In the genomic region with DNA sequence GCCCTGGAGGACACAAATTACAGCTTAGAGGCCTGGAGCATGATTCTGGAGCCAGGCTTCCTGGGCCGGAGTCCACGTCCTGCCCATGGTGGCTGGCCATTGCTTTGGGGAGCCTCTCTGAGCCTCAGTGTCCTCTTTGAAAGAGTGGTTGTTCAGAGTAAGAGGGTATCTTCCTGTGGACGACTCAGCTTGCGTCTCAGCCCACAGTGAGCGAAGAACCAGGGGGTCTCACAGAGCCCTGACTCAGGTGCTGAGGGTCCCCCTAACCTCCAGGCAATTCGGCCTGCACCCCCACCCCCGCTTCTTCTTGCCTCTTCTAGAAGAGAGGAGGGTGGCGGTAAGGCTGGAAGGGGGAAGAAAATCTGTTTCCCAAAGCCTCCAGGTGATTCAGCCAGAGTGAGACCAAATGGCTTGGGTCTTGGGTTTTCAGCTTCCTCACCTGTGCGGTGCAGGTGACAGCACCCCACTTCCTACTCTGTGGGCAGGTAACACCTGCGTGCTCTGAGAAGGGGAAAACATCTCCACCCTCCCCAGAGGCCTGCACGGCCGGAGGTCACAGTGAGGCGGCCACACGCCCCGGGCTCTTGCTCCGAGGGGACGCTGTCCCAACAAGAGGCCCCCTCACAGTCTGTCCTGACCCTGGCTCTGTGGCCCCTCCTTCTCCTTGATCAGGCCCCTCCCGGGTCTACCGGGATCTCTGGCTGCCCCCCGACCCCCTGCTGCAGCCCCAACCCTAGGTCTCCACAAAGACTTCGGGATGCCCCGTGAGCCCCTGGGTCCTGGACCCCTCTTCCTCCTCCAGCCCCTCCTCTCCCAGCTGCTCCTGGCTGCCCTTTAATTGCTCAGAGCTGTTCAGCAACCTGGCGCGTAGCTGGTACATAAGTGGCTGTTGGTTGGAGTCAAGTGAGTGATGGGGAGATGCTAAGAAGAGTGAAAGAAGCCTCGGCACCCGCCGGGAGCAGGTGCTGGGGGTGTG, we compare ENCODE assay signal across 9 cellular contexts.
A peak's percentile ranks its signal among the peaks of the same experiment; 100 is the strongest.
DNase-seq lines count a peak whose midpoint lies in the region; ATAC-seq and TF ChIP-seq lines count a peak whose summit lies in the region.
"Had no signal": no experiment of that assay in that cellular context is flagged by ENCODE, and none has a peak within 500 bp of the region (broad histone marks: within the 10 kb centered on the region; RNA-seq: fewer than 3 reads in every experiment).

No MANE protein-coding gene starts in this region.

- peak overlapping the region; percentile 77 to 97 (median 90) for H3K4me3 Mint-ChIP-seq in naive B cell

- 77 to 86% methylated on average over 25 to 27 of the region's 27 CpGs for WGBS in body of pancreas, 2 donors

- no peaks in the 10 kb centered on the region for H3K9me3 ChIP-seq in body of pancreas

- H3K9me3 Mint-ChIP-seq in naive B cell = no peaks in the 10 kb centered on the region

- H3K36me3 Mint-ChIP-seq in naive B cell = no peaks in the 10 kb centered on the region

- H3K4me1 ChIP-seq in body of pancreas = no peaks in the 10 kb centered on the region

- H3K27me3 Mint-ChIP-seq in naive B cell = peaks cover 5 to 13% (median 7%) of the 10 kb centered on the region in 3 donors

- ATAC-seq in body of pancreas = no peak
- no peak for ATAC-seq in naive B cell (ENCODE audit: low read depth in 2 of 2)
- no peak for ATAC-seq in HG02938 (IDR thresholded peaks at IDR 0.05; ENCODE audit: unreplicated experiment)

- H3K36me3 ChIP-seq in body of pancreas (replicated peaks in 1 of 2; ENCODE audit: insufficient read depth in 1 of 2, low read depth in 2 of 2) = no peaks in the 10 kb centered on the region

- intact Hi-C loops in body of pancreas (cut with DNase I) = no loop called here

- DNase-seq in AML-193 (lab: John Stamatoyannopoulos, UW) (peak; percentile 44 to 50), Kasumi-1 (lab: John Stamatoyannopoulos, UW) (peak; percentile 47 to 57), body of pancreas (peak in 3 of 4 donors; percentile 2 to 10 (median 3)), naive B cell (no peak), COR-L47 (lab: John Stamatoyannopoulos, UW) (no peak), ureter (ENCODE audit: low spot score) (no peak)
- no peak for DNase-seq in stimulated activated CD4-positive, alpha-beta T cell treated with anti-CD3 and anti-CD28 coated beads, Interleukin-4, amount 100 ng/mL, for 4 hours
- DNase-seq: kidney glomerular epithelial cell had no signal

- peaks cover 25 to 46% (median 35%) of the 10 kb centered on the region in 3 donors for H3K4me1 Mint-ChIP-seq in naive B cell

- TF ChIP-seq POLR2A in body of pancreas (IDR thresholded peaks at IDR 0.05) = no peak

- H3K27ac ChIP-seq in body of pancreas = peak overlapping the region in 2 of 4 donors; percentile 50 to 69

- TF ChIP-seq CTCF in body of pancreas (IDR thresholded peaks at IDR 0.05) = no peak

- H3K27me3 ChIP-seq in body of pancreas = no peaks in the 10 kb centered on the region

- peak overlapping the region; percentile 94 to 99 (median 98) for H3K27ac Mint-ChIP-seq in naive B cell

- H3K4me3 ChIP-seq in body of pancreas = no peak overlapping the region

Comparison
In these comparisons a context has a peak if more than half of its experiments do, and no peak if none do; other contexts are left out.
1. DNase-seq: peak in AML-193 (2 of 2), Kasumi-1 (2 of 2) and body of pancreas (3 of 4); none in naive B cell (single experiment), stimulated activated CD4-positive, alpha-beta T cell treated with anti-CD3 and anti-CD28 coated beads, Interleukin-4, amount 100 ng/mL, for 4 hours (0 of 2), COR-L47 (single experiment) and ureter (single experiment).